Comparison of ENCODE assay signal across 13 cellular contexts in genomic region chr7:122836286-122836685, GRCh38. TPM values are rescaled to one million over a fixed set of nuclear protein-coding genes. Genes with fewer than 3 reads are reported as not detected.
"Had no signal": no experiment of that assay in that cellular context is flagged by ENCODE, and none has a peak within 500 bp of the region (broad histone marks: within the 10 kb centered on the region; RNA-seq: fewer than 3 reads in every experiment).

No MANE protein-coding gene starts in this region.

RNA-seq across cellular contexts. Expression of gene CADPS2, which starts 50.0 kb away (rescaled TPM):
- total RNA-seq: activated B cell treated with CpG ODN at 0.5 μM for 24 hours; activated CD4-positive, alpha-beta memory T cell treated with anti-CD3 and anti-CD28 coated beads for 36 hours; activated CD4-positive, alpha-beta memory T cell treated with anti-CD3 and anti-CD28 coated beads, Interleukin-2, amount 10 ng/mL, durations not matched to agents 7 days and 5 days; activated CD4-positive, alpha-beta T cell treated with anti-CD3 and anti-CD28 coated beads for 36 hours; activated CD4-positive, alpha-beta T cell treated with anti-CD3 and anti-CD28 coated beads, Interleukin-2, amount 10 ng/mL, durations not matched to agents 24 days and 14 days; activated CD4-positive, alpha-beta T cell treated with anti-CD3 and anti-CD28 coated beads, Interleukin-2, amount 10 ng/mL, durations not matched to agents 7 days and 5 days; activated CD8-positive, alpha-beta memory T cell treated with anti-CD3 and anti-CD28 coated beads for 36 hours; activated CD8-positive, alpha-beta memory T cell treated with anti-CD3 and anti-CD28 coated beads, Interleukin-2, amount 10 ng/mL, durations not matched to agents 7 days and 5 days; activated CD8-positive, alpha-beta T cell treated with anti-CD3 and anti-CD28 coated beads for 36 hours; activated CD8-positive, alpha-beta T cell treated with anti-CD3 and anti-CD28 coated beads, Interleukin-2, amount 10 ng/mL, durations not matched to agents 7 days and 5 days; T-helper 1 cell treated with Interleukin-12 subunit alpha and Interleukin-12 subunit beta and Interleukin-4 antibody, amounts not matched to agents 30 ng/mL and 1 ng/mL, for 36 hours; T-helper 17 cell; T-helper 2 cell treated with Interferon-gamma antibody and Interleukin-4, amounts not matched to agents 100 ng/mL and 5 ng/mL, for 36 hours had no signal
